Comparison of ENCODE assay signal across 10 cellular contexts in genomic region chr17:37299257-37299985, GRCh38.
A peak's percentile ranks its signal among the peaks of the same experiment; 100 is the strongest.
DNase-seq lines count a peak whose midpoint lies in the region; ATAC-seq and TF ChIP-seq lines count a peak whose summit lies in the region.
"Had no signal": no experiment of that assay in that cellular context is flagged by ENCODE, and none has a peak within 500 bp of the region (broad histone marks: within the 10 kb centered on the region; RNA-seq: fewer than 3 reads in every experiment).

No MANE protein-coding gene starts in this region.

- CTCF ChIA-PET in MCF 10A (lab: Yijun Ruan, JAX) (interaction anchor here (0.6 kb wide), 1 partner anchor 758 kb away, joined by 3 read pairs; no protein-coding TSS in a partner anchor), mammary epithelial cell (lab: Charles Lee; ENCODE audit: low non-redundant PET) (no interaction called here)

- H3K27me3 Mint-ChIP-seq in MCF 10A (ENCODE audit: insufficient read depth, unreplicated experiment) = no peaks in the 10 kb centered on the region

- no peak for ATAC-seq in GM18517 (IDR thresholded peaks at IDR 0.05; ENCODE audit: unreplicated experiment)
- ATAC-seq: GM12878, mucosa of descending colon had no signal

- BruUV-seq in MCF 10A (replicated peaks; lab: Mats Ljungman, UMichigan) = no TSS peak
- no TSS peak for BruUV-seq in mammary epithelial cell (replicated peaks; lab: Mats Ljungman, UMichigan)

- peaks cover 11% of the 10 kb centered on the region for H3K4me1 ChIP-seq in mammary epithelial cell (ENCODE audit: insufficient read depth, low read length)
- peaks cover 0 to 3% of the 10 kb centered on the region in 2 donors for H3K4me1 ChIP-seq in uterus

- peak overlapping the region; percentile 91 for H3K27ac Mint-ChIP-seq in MCF 10A (ENCODE audit: low read depth, unreplicated experiment)

- TF ChIP-seq CTCF in MCF 10A (IDR thresholded peaks at IDR 0.05; ENCODE audit: unreplicated experiment) (no peak), mammary epithelial cell (conservative IDR thresholded peaks at IDR 0.05 in 1 of 2, IDR thresholded peaks at IDR 0.05 in 1 of 2; ENCODE audit: extremely low read depth in 1 of 2, insufficient read depth in 1 of 2, low read depth in 1 of 2, low read length in 2 of 2) (no peak), uterus (IDR thresholded peaks at IDR 0.05) (no peak)

- TF ChIP-seq POLR2A in uterus (IDR thresholded peaks at IDR 0.05) = no peak

- H3K79me2 ChIP-seq in mammary epithelial cell (ENCODE audit: insufficient read depth, low read length) = peaks cover 74% of the 10 kb centered on the region

- H3K36me3 ChIP-seq in mammary epithelial cell (ENCODE audit: insufficient read depth, low read length) (peaks cover 14% of the 10 kb centered on the region), uterus (no peaks in the 10 kb centered on the region)

- H3K27ac ChIP-seq in mammary epithelial cell (ENCODE audit: insufficient read depth, low read depth, low read length) (no peak overlapping the region), uterus (peak overlapping the region; percentile 8 to 73)

- H3K4me1 Mint-ChIP-seq in MCF 10A (ENCODE audit: insufficient read depth, unreplicated experiment) = peaks cover 28% of the 10 kb centered on the region

- H3K27me3 ChIP-seq in mammary epithelial cell (ENCODE audit: insufficient read depth, low read length) (no peaks in the 10 kb centered on the region), uterus (no peaks in the 10 kb centered on the region)

- H3K9ac ChIP-seq in mammary epithelial cell (ENCODE audit: insufficient read depth, low read length) = no peak overlapping the region

- 81% methylated on average over 7 of the region's 7 CpGs for WGBS in mammary epithelial cell (ENCODE audit: low coverage, missing lambda C conversion rate)

- POLR2A ChIA-PET in MCF 10A (lab: Yijun Ruan, JAX) = interaction anchor here (0.6 to 1.8 kb wide), 7 partner anchors 10 to 675 kb away, joined by 3 to 4 read pairs (median 3); no protein-coding TSS in a partner anchor

- in situ Hi-C loops in mammary epithelial cell (cut with MboI; ENCODE audit: low sequenced_read_pairs in 2 of 2) = no loop called here

- H3K36me3 Mint-ChIP-seq in MCF 10A (ENCODE audit: insufficient read depth, unreplicated experiment) = peaks cover 21% of the 10 kb centered on the region

- H3K4me2 ChIP-seq in mammary epithelial cell (ENCODE audit: insufficient read depth, low read depth, low read length) = no peak overlapping the region

- H2AFZ ChIP-seq in mammary epithelial cell (ENCODE audit: low read depth, low read length) = no peak overlapping the region

- dilution Hi-C loops in mammary epithelial cell (cut with HindIII; ENCODE audit: low sequenced_read_pairs) = no loop called here

- intact Hi-C loops in MCF 10A (cut with micrococcal nuclease) (no loop called here), mammary epithelial cell (cut with micrococcal nuclease) (no loop called here), uterus (cut with DNase I; ENCODE audit: low total_unique reads) (no loop called here)

- no peak overlapping the region for H3K4me3 Mint-ChIP-seq in MCF 10A (ENCODE audit: unreplicated experiment)

- DNase-seq in MCF 10A (ENCODE audit: unreplicated experiment) = no peak
- DNase-seq in mammary epithelial cell = no peak
- peak; percentile 75 for DNase-seq in cerebellar cortex (ENCODE audit: low spot score)
- peak; percentile 51 for DNase-seq in left kidney (ENCODE audit: low read depth, low spot score)
- DNase-seq in uterus = no peak
- no peak for DNase-seq in NK-92 (lab: John Stamatoyannopoulos, UW; ENCODE audit: unreplicated experiment)
- DNase-seq in activated gamma-delta T cell treated with Interleukin-2 at 50 U/mL for 16 hours = no peak
- DNase-seq: mucosa of descending colon had no signal

- H3K4me3 ChIP-seq in mammary epithelial cell (replicated peaks in 1 of 3; ENCODE audit: insufficient read depth in 1 of 3, low read depth in 2 of 3, low read length in 3 of 3) (no peak overlapping the region), uterus (no peak overlapping the region)
- H3K4me3 ChIP-seq: GM12878, mucosa of descending colon had no signal

- H4K20me1 ChIP-seq in mammary epithelial cell (ENCODE audit: insufficient read depth, low read length) = no peaks in the 10 kb centered on the region

- no peaks in the 10 kb centered on the region for H3K9me3 Mint-ChIP-seq in MCF 10A (ENCODE audit: unreplicated experiment)

- H3K9me3 ChIP-seq in mammary epithelial cell (replicated peaks; ENCODE audit: insufficient read depth, low read length) (no peaks in the 10 kb centered on the region), uterus (no peaks in the 10 kb centered on the region)
- H3K9me3 ChIP-seq: mucosa of descending colon had no signal

Comparison
In these comparisons a context has a peak if more than half of its experiments do, and no peak if none do; other contexts are left out.
1. DNase-seq: peak in cerebellar cortex (single experiment) and left kidney (single experiment); none in MCF 10A (single experiment), mammary epithelial cell (single experiment), uterus (0 of 2), NK-92 (single experiment) and activated gamma-delta T cell treated with Interleukin-2 at 50 U/mL for 16 hours (single experiment).